34 cellular contexts compared by ENCODE assay signal in the genomic region with DNA sequence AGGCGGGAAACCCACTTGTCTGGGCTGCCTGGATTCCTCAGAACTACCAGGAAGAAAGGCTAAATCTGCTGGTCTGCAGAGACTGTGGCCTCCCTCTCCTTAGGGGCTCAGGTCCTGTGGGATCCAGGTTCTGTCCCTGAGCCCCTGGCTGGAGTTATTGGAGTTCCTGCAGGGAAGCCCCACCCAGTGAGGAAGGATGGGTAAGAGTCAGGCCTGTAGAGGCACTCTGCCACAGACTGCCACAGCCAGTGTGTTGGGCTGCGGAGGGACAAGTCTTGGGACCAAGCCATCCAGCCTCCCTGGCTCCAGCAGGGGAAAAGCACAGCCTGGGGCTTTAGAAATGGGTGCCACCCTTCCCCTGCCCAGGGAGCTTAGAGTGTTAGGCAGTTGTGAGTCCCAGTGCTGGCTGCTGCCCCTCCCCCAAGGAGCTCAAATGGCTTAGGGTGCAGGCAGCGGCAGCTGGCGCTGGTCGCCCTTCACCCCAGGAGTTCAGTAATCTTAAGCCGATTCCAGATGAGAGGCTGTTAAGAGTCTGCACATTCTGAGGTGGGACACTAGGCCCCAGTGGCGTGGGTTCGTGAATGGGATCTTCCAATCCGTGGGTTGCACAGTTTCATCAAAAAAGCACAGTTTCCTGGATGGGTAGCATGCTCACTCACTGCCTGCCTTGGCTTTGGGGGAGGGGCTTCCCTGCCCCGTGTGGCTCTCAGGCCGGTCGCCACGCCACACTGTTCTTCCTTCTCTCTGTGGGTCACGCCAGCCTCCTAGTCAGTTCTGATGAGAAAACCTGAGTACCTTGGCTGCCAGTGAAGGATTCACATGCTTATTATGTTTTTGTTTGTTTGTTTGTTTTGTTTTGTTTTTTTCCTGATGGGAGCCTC. TPM values are rescaled to one million over a fixed set of nuclear protein-coding genes. Genes with fewer than 3 reads are reported as not detected.
DNase-seq lines count a peak whose midpoint lies in the region; ATAC-seq, FAIRE-seq and TF ChIP-seq lines count a peak whose summit lies in the region.
"Had no signal": no experiment of that assay in that cellular context is flagged by ENCODE, and none has a peak within 500 bp of the region (broad histone marks: within the 10 kb centered on the region; RNA-seq: fewer than 3 reads in every experiment).

No MANE protein-coding gene starts in this region.

- H3T11ph ChIP-seq in H9 (ENCODE audit: low read length) = no peak overlapping the region

- H2BK20ac ChIP-seq in H9 (ENCODE audit: low read depth, low read length, poor library complexity, severe bottlenecking) = no peak overlapping the region

- H3K23me2 ChIP-seq in H9 (ENCODE audit: insufficient read length, low read depth, low read length, poor library complexity, severe bottlenecking) = peaks cover 3% of the 10 kb centered on the region

- no peaks in the 10 kb centered on the region for H3K36me3 ChIP-seq in pancreas
- H3K36me3 ChIP-seq: adrenal gland, BE2C, heart right ventricle, left lung had no signal

- H2BK15ac ChIP-seq in H9 (ENCODE audit: low read depth, low read length) = no peak overlapping the region

- H3K9me3 ChIP-seq in H9 (ENCODE audit: control insufficient read depth, low read depth, low read length) (no peaks in the 10 kb centered on the region), pancreas (no peaks in the 10 kb centered on the region)
- H3K9me3 ChIP-seq: adrenal gland, BE2C, body of pancreas, left lung had no signal

- FAIRE-seq in pancreas (lab: Jason Lieb, UNC) = no peak
- FAIRE-seq: urothelium cell line had no signal

- no peaks in the 10 kb centered on the region; the same call in 1 of the 2 replicates for H3K4me1 ChIP-seq in H9 (ENCODE audit: insufficient read depth, low read length)
- H3K4me1 ChIP-seq in pancreas = no peaks in the 10 kb centered on the region
- H3K4me1 ChIP-seq: adrenal gland, BE2C, body of pancreas, heart right ventricle, left lung, parathyroid adenoma had no signal

- H3K79me2 ChIP-seq in H9 (ENCODE audit: insufficient read depth, low read length) = no peaks in the 10 kb centered on the region
- H3K79me2 ChIP-seq: parathyroid adenoma had no signal

- peak overlapping the region; percentile 10 for H3K4me2 ChIP-seq in H9 (ENCODE audit: insufficient read depth, insufficient read length, low read length)
- H3K4me2 ChIP-seq: smooth muscle cell had no signal

- H3K27ac ChIP-seq in H9 (ENCODE audit: insufficient read length, low read depth, low read length) (no peak overlapping the region), pancreas (no peak overlapping the region)
- H3K27ac ChIP-seq: adrenal gland, body of pancreas, heart right ventricle, left lung, parathyroid adenoma had no signal

- intact Hi-C loops in Right ventricle myocardium inferior (cut with DNase I) (no loop called here), pancreas (cut with DNase I) (no loop called here)

- H2BK5ac ChIP-seq in H9 (ENCODE audit: insufficient read length, low read length) = no peak overlapping the region

- no peak overlapping the region for H2AK5ac ChIP-seq in H9 (ENCODE audit: insufficient read length, low read length)

- TF ChIP-seq CTCF in H9 (conservative IDR thresholded peaks at IDR 0.05) = no peak
- TF ChIP-seq CTCF in WTC11 (IDR thresholded peaks at IDR 0.05) = no peak
- TF ChIP-seq CTCF in retinal pigment epithelial cell (conservative IDR thresholded peaks at IDR 0.05; ENCODE audit: low read depth, low read length) = no peak
- no peak for TF ChIP-seq CTCF in pancreas (IDR thresholded peaks at IDR 0.05)

- no peaks in the 10 kb centered on the region for H3K79me1 ChIP-seq in H9 (ENCODE audit: insufficient read depth, low read depth, low read length, poor library complexity, severe bottlenecking)

- H2BK120ac ChIP-seq in H9 (ENCODE audit: low read depth, low read length, poor library complexity, severe bottlenecking) = no peak overlapping the region

- ATAC-seq in WTC11 (peak; percentile 95), Right ventricle myocardium inferior (no peak), pancreas (no peak), HG03354 (IDR thresholded peaks at IDR 0.05; ENCODE audit: poor library complexity, severe bottlenecking, unreplicated experiment) (no peak)
- ATAC-seq: activated CD4-positive, alpha-beta T cell treated with anti-CD3 and anti-CD28 coated beads for 36 hours; activated CD8-positive, alpha-beta T cell treated with anti-CD3 and anti-CD28 coated beads, Interleukin-2, amount 10 ng/mL, durations not matched to agents 7 days and 5 days; body of pancreas; HCT116; heart right ventricle; left lung; right cardiac atrium had no signal

- no peaks in the 10 kb centered on the region for H3K27me3 Mint-ChIP-seq in H9 (ENCODE audit: low read depth)
- no peaks in the 10 kb centered on the region; the same call in 1 of the 2 replicates for H3K27me3 Mint-ChIP-seq in WTC11 (ENCODE audit: low read depth)
- H3K27me3 Mint-ChIP-seq: activated naive CD4-positive, alpha-beta T cell treated with anti-CD3 and anti-CD28 coated beads, Interleukin-2, amount 10 ng/mL, durations not matched to agents 7 days and 5 days had no signal

- H4K8ac ChIP-seq in H9 (replicated peaks; ENCODE audit: insufficient read length, low read depth, low read length) = no peak overlapping the region

- H3K56ac ChIP-seq in H9 (ENCODE audit: insufficient read length, low read depth, low read length) = no peak overlapping the region

- H3K23ac ChIP-seq in H9 (ENCODE audit: insufficient read length, low read depth, low read length) = no peak overlapping the region

- H2AFZ ChIP-seq in H9 (ENCODE audit: low read length) = peak overlapping the region; percentile 42
- H2AFZ ChIP-seq: parathyroid adenoma had no signal

- H3K4ac ChIP-seq in H9 (ENCODE audit: low read depth, low read length) = no peak overlapping the region

- H3K18ac ChIP-seq in H9 (ENCODE audit: insufficient read length, low read depth, low read length) = no peak overlapping the region

- H2BK12ac ChIP-seq in H9 (ENCODE audit: insufficient read length, low read depth, low read length) = no peak overlapping the region

- peaks cover 13 to 15% of the 10 kb centered on the region in 2 experiments for H3K4me1 Mint-ChIP-seq in H9
- H3K4me1 Mint-ChIP-seq in WTC11 = peaks cover 13% of the 10 kb centered on the region
- H3K4me1 Mint-ChIP-seq: activated CD4-positive, alpha-beta T cell treated with anti-CD3 and anti-CD28 coated beads for 36 hours; activated naive CD4-positive, alpha-beta T cell treated with anti-CD3 and anti-CD28 coated beads, Interleukin-2, amount 10 ng/mL, durations not matched to agents 7 days and 5 days; CD8-positive, alpha-beta memory T cell; memory B cell had no signal

- POLR2A ChIA-PET in WTC11 (lab: Charles Lee) = no interaction called here

- H3K14ac ChIP-seq in H9 (ENCODE audit: insufficient read depth, low read length) = no peak overlapping the region

- H3K4me3 Mint-ChIP-seq in H9 (peak overlapping the region; percentile 18 to 40; a peak in 3 of 5 replicates), WTC11 (peak overlapping the region; percentile 53)
- H3K4me3 Mint-ChIP-seq: activated CD4-positive, alpha-beta T cell treated with anti-CD3 and anti-CD28 coated beads for 36 hours; activated CD8-positive, alpha-beta T cell treated with anti-CD3 and anti-CD28 coated beads, Interleukin-2, amount 10 ng/mL, durations not matched to agents 7 days and 5 days; activated naive CD4-positive, alpha-beta T cell treated with anti-CD3 and anti-CD28 coated beads, Interleukin-2, amount 10 ng/mL, durations not matched to agents 7 days and 5 days; CD8-positive, alpha-beta memory T cell; memory B cell had no signal

- peak overlapping the region; percentile 30 for H3K4me3 ChIP-seq in retinal pigment epithelial cell (ENCODE audit: low read length)
- no peak overlapping the region for H3K4me3 ChIP-seq in pancreas
- H3K4me3 ChIP-seq: adrenal gland, body of pancreas, heart right ventricle, left lung, smooth muscle cell had no signal

- peak; percentile 55 for DNase-seq in H9
- peak; percentile 36 for DNase-seq in WTC11 (ENCODE audit: low spot score)
- peak; percentile 22 for DNase-seq in iPS-NIHi7 (ENCODE audit: extremely low spot score)
- DNase-seq in retinal pigment epithelial cell (ENCODE audit: low read depth) = no peak
- no peak for DNase-seq in Right ventricle myocardium inferior (ENCODE audit: missing footprints)
- no peak for DNase-seq in pancreas
- DNase-seq: activated CD4-positive, alpha-beta T cell treated with anti-CD3 and anti-CD28 coated beads for 36 hours; activated CD8-positive, alpha-beta T cell treated with anti-CD3 and anti-CD28 coated beads, Interleukin-2, amount 10 ng/mL, durations not matched to agents 7 days and 5 days; activated naive CD4-positive, alpha-beta T cell treated with anti-CD3 and anti-CD28 coated beads, Interleukin-2, amount 10 ng/mL, durations not matched to agents 7 days and 5 days; adrenal gland; BE2C; body of pancreas; CD8-positive, alpha-beta memory T cell; dermis blood vessel endothelial cell; heart right ventricle; KG1; left lung; MM.1S; NCI-H1105 treated with DMSO at 0.1 percent for 48 hours; NCI-H2081 treated with DMSO at 0.1 percent for 48 hours; NCI-H226; NCI-H748 treated with DMSO at 0.1 percent for 48 hours; right cardiac atrium; stimulated activated naive CD4-positive, alpha-beta T cell treated with Interleukin-2 at 50 U/mL for 16 hours; SW 1271 had no signal

- no CpG with 5 or more reads among the region's 14 CpGs for WGBS in H9 (ENCODE audit: extremely low coverage, insufficient read length, low lambda C conversion rate)
- WGBS in pancreas, 2 donors = 49 to 50% methylated on average over 14 of the region's 14 CpGs

- CTCF ChIA-PET in WTC11 (lab: Charles Lee) = interaction anchor here (1.1 kb wide), 1 partner anchor 66 kb away, joined by 3 read pairs; no protein-coding TSS in a partner anchor

- no peak overlapping the region for H4K91ac ChIP-seq in H9 (ENCODE audit: insufficient read length, low read depth, low read length)

- H3K36me3 Mint-ChIP-seq in H9 (ENCODE audit: insufficient read depth in 1 of 3, low read depth in 3 of 3) (no peaks in the 10 kb centered on the region), WTC11 (no peaks in the 10 kb centered on the region)
- H3K36me3 Mint-ChIP-seq: activated naive CD4-positive, alpha-beta T cell treated with anti-CD3 and anti-CD28 coated beads, Interleukin-2, amount 10 ng/mL, durations not matched to agents 7 days and 5 days; memory B cell had no signal

- H3K9me3 Mint-ChIP-seq in H9 (no peaks in the 10 kb centered on the region), WTC11 (peaks cover 6% of the 10 kb centered on the region; the same call in 1 of the 2 replicates)
- H3K9me3 Mint-ChIP-seq: activated naive CD4-positive, alpha-beta T cell treated with anti-CD3 and anti-CD28 coated beads, Interleukin-2, amount 10 ng/mL, durations not matched to agents 7 days and 5 days had no signal

- H3K27ac Mint-ChIP-seq in H9 (peak overlapping the region in 1 of 3 experiments; percentile 78; a peak in 1 of 7 replicates), WTC11 (no peak overlapping the region; the same call in 1 of the 2 replicates)
- H3K27ac Mint-ChIP-seq: activated CD4-positive, alpha-beta T cell treated with anti-CD3 and anti-CD28 coated beads for 36 hours; activated CD8-positive, alpha-beta T cell treated with anti-CD3 and anti-CD28 coated beads, Interleukin-2, amount 10 ng/mL, durations not matched to agents 7 days and 5 days; activated naive CD4-positive, alpha-beta T cell treated with anti-CD3 and anti-CD28 coated beads, Interleukin-2, amount 10 ng/mL, durations not matched to agents 7 days and 5 days; CD8-positive, alpha-beta memory T cell; memory B cell had no signal

- no peak overlapping the region for H3K9ac ChIP-seq in H9 (ENCODE audit: extremely low read depth, insufficient read length, low read length)
- H3K9ac ChIP-seq: parathyroid adenoma had no signal

- H3K27me3 ChIP-seq in H9 (ENCODE audit: insufficient read depth, low read length) (no peaks in the 10 kb centered on the region), pancreas (no peaks in the 10 kb centered on the region)
- H3K27me3 ChIP-seq: adrenal gland, BE2C, body of pancreas, left lung had no signal

- H4K20me1 ChIP-seq in H9 (ENCODE audit: control insufficient read depth, insufficient read depth, insufficient read length) = no peaks in the 10 kb centered on the region

- no peak overlapping the region for H4K5ac ChIP-seq in H9 (ENCODE audit: insufficient read length, low read depth, low read length)

RNA-seq across cellular contexts. Expression of a gene that starts 57.6 kb away (rescaled TPM):
- total RNA-seq in H9 (2021) (not detected in 2 replicates), WTC11 (2021) (0.14 TPM in 1 of 3 replicates, not detected in the others), Right ventricle myocardium inferior (1.3 TPM), pancreas (1 to 10 TPM in 3 of 6 donors, under 1 TPM in 3; 0.28 to 1.8 (median 1.0) TPM)
- 1 to 10 TPM; 2.3 to 4.7 TPM for polyA plus RNA-seq in pancreas
- total RNA-seq: activated CD4-positive, alpha-beta T cell treated with anti-CD3 and anti-CD28 coated beads for 36 hours; activated CD8-positive, alpha-beta T cell treated with anti-CD3 and anti-CD28 coated beads, Interleukin-2, amount 10 ng/mL, durations not matched to agents 7 days and 5 days; CD8-positive, alpha-beta memory T cell; dermis blood vessel endothelial cell; frontal cortex; HT1080; smooth muscle cell had no signal
- polyA plus RNA-seq: CD8-positive, alpha-beta memory T cell; neural cell; smooth muscle cell had no signal

Comparison
In these comparisons a context has a peak if more than half of its experiments do, and no peak if none do; other contexts are left out.
1. DNase-seq: peak in H9 (single experiment), WTC11 (single experiment) and iPS-NIHi7 (single experiment); none in retinal pigment epithelial cell (single experiment), Right ventricle myocardium inferior (single experiment) and pancreas (0 of 6).